In the genomic region with DNA sequence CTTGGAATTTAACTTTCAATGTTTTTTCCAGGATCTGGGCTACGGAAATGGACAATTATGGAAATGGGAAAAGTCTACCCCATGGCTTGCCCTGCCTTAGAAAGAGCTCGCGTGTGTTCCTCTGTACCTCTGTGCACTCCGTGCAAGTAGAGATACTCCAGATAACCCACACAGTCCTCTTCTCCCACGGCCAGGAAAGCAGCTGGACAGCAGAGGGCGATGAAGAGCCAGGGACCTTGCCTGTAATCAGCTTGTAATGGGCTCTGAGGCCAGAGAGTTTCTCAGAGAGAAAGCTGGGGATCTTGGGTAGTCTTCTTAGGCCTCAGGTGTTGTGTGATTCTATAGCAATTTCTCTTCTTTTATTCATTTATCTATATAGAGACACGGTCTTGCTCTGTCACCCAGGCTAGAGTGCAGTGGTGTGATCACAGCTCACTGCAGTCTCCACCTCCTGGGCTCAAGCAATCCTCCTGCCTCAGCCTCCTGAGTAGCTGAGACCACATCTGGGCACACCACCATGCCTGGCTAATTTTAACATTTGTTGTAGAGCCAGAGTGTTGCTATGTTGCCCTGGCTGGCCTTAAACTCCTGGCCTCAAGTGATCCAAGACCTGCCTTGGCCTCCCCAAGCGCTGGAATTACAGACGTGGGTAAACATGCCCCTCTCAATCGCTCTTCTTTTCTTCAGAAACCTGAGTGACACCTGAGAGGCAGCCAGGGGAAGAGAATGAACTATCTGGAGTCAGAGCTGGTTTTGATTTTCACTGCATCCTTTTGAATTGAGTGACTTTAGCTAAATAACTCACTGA, we compare ENCODE assay signal across 1 cellular context.
TF ChIP-seq lines count a peak whose summit lies in the region.

No MANE protein-coding gene starts in this region.

TF ChIP-seq in HepG2, 621 proteins besides CTCF, POLR2A, EP300 and RAD21 (continued from another document and continues in another):
- TF ChIP-seq NR2F6 (IDR thresholded peaks at IDR 0.05) = no peak
- peak; percentile 24; the same call in 1 of the 2 replicates for TF ChIP-seq NR2F6 (CRISPR knock-in tag; IDR thresholded peaks at IDR 0.05)
- peak; percentile 83; the same call in 1 of the 2 replicates for TF ChIP-seq ZNF501 (CRISPR knock-in tag; IDR thresholded peaks at IDR 0.05)
- TF ChIP-seq ZNF547 (CRISPR knock-in tag; IDR thresholded peaks at IDR 0.05) = no peak
- peak; percentile 21; the same call in 1 of the 2 replicates for TF ChIP-seq ZFY (CRISPR knock-in tag; IDR thresholded peaks at IDR 0.05)
- peak; percentile 28; the same call in 1 of the 2 replicates for TF ChIP-seq SOX5 (CRISPR knock-in tag; IDR thresholded peaks at IDR 0.05; ENCODE audit: borderline replicate concordance)
- 0 out of 2 replicates have a peak, but pooled peaks have one; percentile 42 for TF ChIP-seq MIER3 (CRISPR knock-in tag; IDR thresholded peaks at IDR 0.05; ENCODE audit: borderline replicate concordance)
- no peak for TF ChIP-seq CCDC6 (CRISPR knock-in tag; IDR thresholded peaks at IDR 0.05)
- 0 out of 2 replicates have a peak, but pooled peaks have one; percentile 41 for TF ChIP-seq AHR (CRISPR knock-in tag; IDR thresholded peaks at IDR 0.05)
- TF ChIP-seq GABPB1 (CRISPR knock-in tag; IDR thresholded peaks at IDR 0.05) = peak; percentile 28; the same call in 1 of the 2 replicates
- TF ChIP-seq, protein P1, sequence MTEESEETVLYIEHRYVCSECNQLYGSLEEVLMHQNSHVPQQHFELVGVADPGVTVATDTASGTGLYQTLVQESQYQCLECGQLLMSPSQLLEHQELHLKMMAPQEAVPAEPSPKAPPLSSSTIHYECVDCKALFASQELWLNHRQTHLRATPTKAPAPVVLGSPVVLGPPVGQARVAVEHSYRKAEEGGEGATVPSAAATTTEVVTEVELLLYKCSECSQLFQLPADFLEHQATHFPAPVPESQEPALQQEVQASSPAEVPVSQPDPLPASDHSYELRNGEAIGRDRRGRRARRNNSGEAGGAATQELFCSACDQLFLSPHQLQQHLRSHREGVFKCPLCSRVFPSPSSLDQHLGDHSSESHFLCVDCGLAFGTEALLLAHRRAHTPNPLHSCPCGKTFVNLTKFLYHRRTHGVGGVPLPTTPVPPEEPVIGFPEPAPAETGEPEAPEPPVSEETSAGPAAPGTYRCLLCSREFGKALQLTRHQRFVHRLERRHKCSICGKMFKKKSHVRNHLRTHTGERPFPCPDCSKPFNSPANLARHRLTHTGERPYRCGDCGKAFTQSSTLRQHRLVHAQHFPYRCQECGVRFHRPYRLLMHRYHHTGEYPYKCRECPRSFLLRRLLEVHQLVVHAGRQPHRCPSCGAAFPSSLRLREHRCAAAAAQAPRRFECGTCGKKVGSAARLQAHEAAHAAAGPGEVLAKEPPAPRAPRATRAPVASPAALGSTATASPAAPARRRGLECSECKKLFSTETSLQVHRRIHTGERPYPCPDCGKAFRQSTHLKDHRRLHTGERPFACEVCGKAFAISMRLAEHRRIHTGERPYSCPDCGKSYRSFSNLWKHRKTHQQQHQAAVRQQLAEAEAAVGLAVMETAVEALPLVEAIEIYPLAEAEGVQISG (CRISPR knock-in tag; IDR thresholded peaks at IDR 0.05) = no peak
- TF ChIP-seq FOXO1 (CRISPR knock-in tag; IDR thresholded peaks at IDR 0.05) = 0 out of 2 replicates have a peak, but pooled peaks have one; percentile 28
- TF ChIP-seq YEATS2 (CRISPR knock-in tag; IDR thresholded peaks at IDR 0.05; ENCODE audit: borderline replicate concordance) = peak; percentile 75; the same call in 1 of the 2 replicates
- TF ChIP-seq ETV5 (CRISPR knock-in tag; IDR thresholded peaks at IDR 0.05; ENCODE audit: borderline replicate concordance) = peak; percentile 6; the same call in 1 of the 2 replicates
- TF ChIP-seq TCF7 (IDR thresholded peaks at IDR 0.05; ENCODE audit: low read depth) = no peak
- peak; percentile 73 for TF ChIP-seq GATAD2A (CRISPR knock-in tag; IDR thresholded peaks at IDR 0.05)
- TF ChIP-seq, protein P2, sequence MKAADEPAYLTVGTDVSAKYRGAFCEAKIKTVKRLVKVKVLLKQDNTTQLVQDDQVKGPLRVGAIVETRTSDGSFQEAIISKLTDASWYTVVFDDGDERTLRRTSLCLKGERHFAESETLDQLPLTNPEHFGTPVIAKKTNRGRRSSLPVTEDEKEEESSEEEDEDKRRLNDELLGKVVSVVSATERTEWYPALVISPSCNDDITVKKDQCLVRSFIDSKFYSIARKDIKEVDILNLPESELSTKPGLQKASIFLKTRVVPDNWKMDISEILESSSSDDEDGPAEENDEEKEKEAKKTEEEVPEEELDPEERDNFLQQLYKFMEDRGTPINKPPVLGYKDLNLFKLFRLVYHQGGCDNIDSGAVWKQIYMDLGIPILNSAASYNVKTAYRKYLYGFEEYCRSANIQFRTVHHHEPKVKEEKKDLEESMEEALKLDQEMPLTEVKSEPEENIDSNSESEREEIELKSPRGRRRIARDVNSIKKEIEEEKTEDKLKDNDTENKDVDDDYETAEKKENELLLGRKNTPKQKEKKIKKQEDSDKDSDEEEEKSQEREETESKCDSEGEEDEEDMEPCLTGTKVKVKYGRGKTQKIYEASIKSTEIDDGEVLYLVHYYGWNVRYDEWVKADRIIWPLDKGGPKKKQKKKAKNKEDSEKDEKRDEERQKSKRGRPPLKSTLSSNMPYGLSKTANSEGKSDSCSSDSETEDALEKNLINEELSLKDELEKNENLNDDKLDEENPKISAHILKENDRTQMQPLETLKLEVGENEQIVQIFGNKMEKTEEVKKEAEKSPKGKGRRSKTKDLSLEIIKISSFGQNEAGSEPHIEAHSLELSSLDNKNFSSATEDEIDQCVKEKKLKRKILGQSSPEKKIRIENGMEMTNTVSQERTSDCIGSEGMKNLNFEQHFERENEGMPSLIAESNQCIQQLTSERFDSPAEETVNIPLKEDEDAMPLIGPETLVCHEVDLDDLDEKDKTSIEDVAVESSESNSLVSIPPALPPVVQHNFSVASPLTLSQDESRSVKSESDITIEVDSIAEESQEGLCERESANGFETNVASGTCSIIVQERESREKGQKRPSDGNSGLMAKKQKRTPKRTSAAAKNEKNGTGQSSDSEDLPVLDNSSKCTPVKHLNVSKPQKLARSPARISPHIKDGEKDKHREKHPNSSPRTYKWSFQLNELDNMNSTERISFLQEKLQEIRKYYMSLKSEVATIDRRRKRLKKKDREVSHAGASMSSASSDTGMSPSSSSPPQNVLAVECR (CRISPR knock-in tag; IDR thresholded peaks at IDR 0.05; ENCODE audit: borderline replicate concordance) = peak; percentile 27; the same call in 1 of the 2 replicates
- TF ChIP-seq MAFK (conservative IDR thresholded peaks at IDR 0.05 in 1 of 2, IDR thresholded peaks at IDR 0.05 in 1 of 2; ENCODE audit: low read length in 2 of 2) = no peak
- 0 out of 2 replicates have a peak, but pooled peaks have one; percentile 34 for TF ChIP-seq SP4 (CRISPR knock-in tag; IDR thresholded peaks at IDR 0.05)
- TF ChIP-seq HOXA9 (CRISPR knock-in tag; IDR thresholded peaks at IDR 0.05; ENCODE audit: borderline replicate concordance) = no peak
- TF ChIP-seq KMT2A (CRISPR knock-in tag; IDR thresholded peaks at IDR 0.05) = peak; percentile 56; the same call in 1 of the 2 replicates
- 0 out of 2 replicates have a peak, but pooled peaks have one; percentile 51 for TF ChIP-seq ZSCAN9 (CRISPR knock-in tag; IDR thresholded peaks at IDR 0.05; ENCODE audit: borderline replicate concordance)
- TF ChIP-seq, protein P3, sequence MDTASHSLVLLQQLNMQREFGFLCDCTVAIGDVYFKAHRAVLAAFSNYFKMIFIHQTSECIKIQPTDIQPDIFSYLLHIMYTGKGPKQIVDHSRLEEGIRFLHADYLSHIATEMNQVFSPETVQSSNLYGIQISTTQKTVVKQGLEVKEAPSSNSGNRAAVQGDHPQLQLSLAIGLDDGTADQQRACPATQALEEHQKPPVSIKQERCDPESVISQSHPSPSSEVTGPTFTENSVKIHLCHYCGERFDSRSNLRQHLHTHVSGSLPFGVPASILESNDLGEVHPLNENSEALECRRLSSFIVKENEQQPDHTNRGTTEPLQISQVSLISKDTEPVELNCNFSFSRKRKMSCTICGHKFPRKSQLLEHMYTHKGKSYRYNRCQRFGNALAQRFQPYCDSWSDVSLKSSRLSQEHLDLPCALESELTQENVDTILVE (CRISPR knock-in tag; IDR thresholded peaks at IDR 0.05) = peak; percentile 73; the same call in 1 of the 2 replicates
- no peak for TF ChIP-seq ZNF510 (CRISPR knock-in tag; IDR thresholded peaks at IDR 0.05; ENCODE audit: low read depth)
- TF ChIP-seq, protein P4, sequence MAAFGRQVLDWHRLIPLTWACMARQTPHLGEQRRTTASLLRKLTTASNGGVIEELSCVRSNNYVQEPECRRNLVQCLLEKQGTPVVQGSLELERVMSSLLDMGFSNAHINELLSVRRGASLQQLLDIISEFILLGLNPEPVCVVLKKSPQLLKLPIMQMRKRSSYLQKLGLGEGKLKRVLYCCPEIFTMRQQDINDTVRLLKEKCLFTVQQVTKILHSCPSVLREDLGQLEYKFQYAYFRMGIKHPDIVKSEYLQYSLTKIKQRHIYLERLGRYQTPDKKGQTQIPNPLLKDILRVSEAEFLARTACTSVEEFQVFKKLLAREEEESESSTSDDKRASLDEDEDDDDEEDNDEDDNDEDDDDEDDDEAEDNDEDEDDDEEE (CRISPR knock-in tag; IDR thresholded peaks at IDR 0.05) = peak; percentile 58; the same call in 1 of the 2 replicates
- TF ChIP-seq, protein P5, sequence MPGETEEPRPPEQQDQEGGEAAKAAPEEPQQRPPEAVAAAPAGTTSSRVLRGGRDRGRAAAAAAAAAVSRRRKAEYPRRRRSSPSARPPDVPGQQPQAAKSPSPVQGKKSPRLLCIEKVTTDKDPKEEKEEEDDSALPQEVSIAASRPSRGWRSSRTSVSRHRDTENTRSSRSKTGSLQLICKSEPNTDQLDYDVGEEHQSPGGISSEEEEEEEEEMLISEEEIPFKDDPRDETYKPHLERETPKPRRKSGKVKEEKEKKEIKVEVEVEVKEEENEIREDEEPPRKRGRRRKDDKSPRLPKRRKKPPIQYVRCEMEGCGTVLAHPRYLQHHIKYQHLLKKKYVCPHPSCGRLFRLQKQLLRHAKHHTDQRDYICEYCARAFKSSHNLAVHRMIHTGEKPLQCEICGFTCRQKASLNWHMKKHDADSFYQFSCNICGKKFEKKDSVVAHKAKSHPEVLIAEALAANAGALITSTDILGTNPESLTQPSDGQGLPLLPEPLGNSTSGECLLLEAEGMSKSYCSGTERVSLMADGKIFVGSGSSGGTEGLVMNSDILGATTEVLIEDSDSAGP (CRISPR knock-in tag; IDR thresholded peaks at IDR 0.05; ENCODE audit: borderline replicate concordance) = peak; percentile 31; the same call in 1 of the 2 replicates
- TF ChIP-seq STAG1 (CRISPR knock-in tag; IDR thresholded peaks at IDR 0.05) = peak; percentile 89
- TF ChIP-seq TBX2 (CRISPR knock-in tag; IDR thresholded peaks at IDR 0.05; ENCODE audit: borderline replicate concordance) = no peak
- TF ChIP-seq ZNF615 (CRISPR knock-in tag; IDR thresholded peaks at IDR 0.05; ENCODE audit: borderline replicate concordance) = no peak
- TF ChIP-seq, protein P6, sequence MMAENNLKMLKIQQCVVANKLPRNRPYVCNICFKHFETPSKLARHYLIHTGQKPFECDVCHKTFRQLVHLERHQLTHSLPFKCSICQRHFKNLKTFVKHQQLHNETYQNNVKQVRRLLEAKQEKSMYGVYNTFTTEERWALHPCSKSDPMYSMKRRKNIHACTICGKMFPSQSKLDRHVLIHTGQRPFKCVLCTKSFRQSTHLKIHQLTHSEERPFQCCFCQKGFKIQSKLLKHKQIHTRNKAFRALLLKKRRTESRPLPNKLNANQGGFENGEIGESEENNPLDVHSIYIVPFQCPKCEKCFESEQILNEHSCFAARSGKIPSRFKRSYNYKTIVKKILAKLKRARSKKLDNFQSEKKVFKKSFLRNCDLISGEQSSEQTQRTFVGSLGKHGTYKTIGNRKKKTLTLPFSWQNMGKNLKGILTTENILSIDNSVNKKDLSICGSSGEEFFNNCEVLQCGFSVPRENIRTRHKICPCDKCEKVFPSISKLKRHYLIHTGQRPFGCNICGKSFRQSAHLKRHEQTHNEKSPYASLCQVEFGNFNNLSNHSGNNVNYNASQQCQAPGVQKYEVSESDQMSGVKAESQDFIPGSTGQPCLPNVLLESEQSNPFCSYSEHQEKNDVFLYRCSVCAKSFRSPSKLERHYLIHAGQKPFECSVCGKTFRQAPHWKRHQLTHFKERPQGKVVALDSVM (CRISPR knock-in tag; IDR thresholded peaks at IDR 0.05) = peak; percentile 96
- TF ChIP-seq TAF15 (IDR thresholded peaks at IDR 0.05; ENCODE audit: low read depth, low read length, poor library complexity, severe bottlenecking) = no peak
- TF ChIP-seq ZNF260 (CRISPR knock-in tag; IDR thresholded peaks at IDR 0.05; ENCODE audit: borderline replicate concordance, low read depth) = no peak
- peak; percentile 79 for TF ChIP-seq SMAD3 (CRISPR knock-in tag; IDR thresholded peaks at IDR 0.05)
- TF ChIP-seq, protein P7, sequence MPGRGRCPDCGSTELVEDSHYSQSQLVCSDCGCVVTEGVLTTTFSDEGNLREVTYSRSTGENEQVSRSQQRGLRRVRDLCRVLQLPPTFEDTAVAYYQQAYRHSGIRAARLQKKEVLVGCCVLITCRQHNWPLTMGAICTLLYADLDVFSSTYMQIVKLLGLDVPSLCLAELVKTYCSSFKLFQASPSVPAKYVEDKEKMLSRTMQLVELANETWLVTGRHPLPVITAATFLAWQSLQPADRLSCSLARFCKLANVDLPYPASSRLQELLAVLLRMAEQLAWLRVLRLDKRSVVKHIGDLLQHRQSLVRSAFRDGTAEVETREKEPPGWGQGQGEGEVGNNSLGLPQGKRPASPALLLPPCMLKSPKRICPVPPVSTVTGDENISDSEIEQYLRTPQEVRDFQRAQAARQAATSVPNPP (CRISPR knock-in tag; IDR thresholded peaks at IDR 0.05) = no peak
- TF ChIP-seq IRF2 (CRISPR knock-in tag; IDR thresholded peaks at IDR 0.05) = peak; percentile 85
- no peak for TF ChIP-seq ZBTB7A (CRISPR knock-in tag; IDR thresholded peaks at IDR 0.05)
- TF ChIP-seq, protein P8, sequence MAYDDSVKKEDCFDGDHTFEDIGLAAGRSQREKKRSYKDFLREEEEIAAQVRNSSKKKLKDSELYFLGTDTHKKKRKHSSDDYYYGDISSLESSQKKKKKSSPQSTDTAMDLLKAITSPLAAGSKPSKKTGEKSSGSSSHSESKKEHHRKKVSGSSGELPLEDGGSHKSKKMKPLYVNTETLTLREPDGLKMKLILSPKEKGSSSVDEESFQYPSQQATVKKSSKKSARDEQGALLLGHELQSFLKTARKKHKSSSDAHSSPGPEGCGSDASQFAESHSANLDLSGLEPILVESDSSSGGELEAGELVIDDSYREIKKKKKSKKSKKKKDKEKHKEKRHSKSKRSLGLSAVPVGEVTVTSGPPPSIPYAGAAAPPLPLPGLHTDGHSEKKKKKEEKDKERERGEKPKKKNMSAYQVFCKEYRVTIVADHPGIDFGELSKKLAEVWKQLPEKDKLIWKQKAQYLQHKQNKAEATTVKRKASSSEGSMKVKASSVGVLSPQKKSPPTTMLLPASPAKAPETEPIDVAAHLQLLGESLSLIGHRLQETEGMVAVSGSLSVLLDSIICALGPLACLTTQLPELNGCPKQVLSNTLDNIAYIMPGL (CRISPR knock-in tag; IDR thresholded peaks at IDR 0.05; ENCODE audit: borderline replicate concordance in 1 of 2, low read depth in 1 of 2) = peak; percentile 75 to 88
- peak; percentile 68; the same call in 1 of the 2 replicates for TF ChIP-seq ZNF331 (CRISPR knock-in tag; IDR thresholded peaks at IDR 0.05)
- 0 out of 2 replicates have a peak, but pooled peaks have one; percentile 36 for TF ChIP-seq CEBPG (CRISPR knock-in tag; IDR thresholded peaks at IDR 0.05)
- TF ChIP-seq NRL (CRISPR knock-in tag; IDR thresholded peaks at IDR 0.05; ENCODE audit: borderline replicate concordance) = no peak
